Comparison of ENCODE assay signal across 26 cellular contexts in genomic region chr2:27042985-27043634, GRCh38. TPM values are rescaled to one million over a fixed set of nuclear protein-coding genes. Genes with fewer than 3 reads are reported as not detected.
DNase-seq lines count a peak whose midpoint lies in the region; ATAC-seq and TF ChIP-seq lines count a peak whose summit lies in the region.
"Had no signal": no experiment of that assay in that cellular context is flagged by ENCODE, and none has a peak within 500 bp of the region (broad histone marks: within the 10 kb centered on the region; RNA-seq: fewer than 3 reads in every experiment).

No MANE protein-coding gene starts in this region.

- H3K9me3 Mint-ChIP-seq in stimulated activated memory B cell treated with anti-CD40 and anti-IgM and Interleukin-4, amounts not matched to agents 10 μg/mL and 1 μg/mL and 100 μg/mL, for 72 hours, result no peaks in the 10 kb centered on the region
- H3K9me3 Mint-ChIP-seq: activated naive CD4-positive, alpha-beta T cell treated with anti-CD3 and anti-CD28 coated beads, Interleukin-2, amount 50 U/mL, for 72 hours; activated T-cell treated with anti-CD3 and anti-CD28 coated beads, Interleukin-2, amount 50 U/mL, for 72 hours; T-cell had no signal

- H3K27ac ChIP-seq in SK-N-SH (ENCODE audit: low read depth in 2 of 2, low read length in 1 of 2) (no peak overlapping the region), OCI-LY3 (ENCODE audit: low read length) (peak overlapping the region; percentile 99), SJCRH30 (no peak overlapping the region)
- H3K27ac ChIP-seq: stomach, tibial nerve had no signal

- H2AFZ ChIP-seq in SK-N-SH (ENCODE audit: low read depth) (no peak overlapping the region), OCI-LY3 (ENCODE audit: low read depth, low read length) (no peak overlapping the region)

- TF ChIP-seq EP300 in SK-N-SH (IDR thresholded peaks at IDR 0.05; ENCODE audit: borderline replicate concordance in 1 of 2, low read depth in 1 of 2, low read length in 1 of 2), result no peak

- H3K9me3 ChIP-seq in SK-N-SH (no peaks in the 10 kb centered on the region), OCI-LY3 (ENCODE audit: insufficient read depth, low read length) (peaks cover 5% of the 10 kb centered on the region; the same call in 1 of the 2 replicates), BE2C (no peaks in the 10 kb centered on the region), SJCRH30 (replicated peaks) (no peaks in the 10 kb centered on the region)
- H3K9me3 ChIP-seq: BLaER1 treated with 17β-estradiol and CSF1 and Interleukin-3, amounts not matched to agents 10 nM and 100 nM; stomach; tibial nerve had no signal

- H3K36me3 Mint-ChIP-seq in stimulated activated memory B cell treated with anti-CD40 and anti-IgM and Interleukin-4, amounts not matched to agents 10 μg/mL and 1 μg/mL and 100 μg/mL, for 72 hours, result peaks cover 32% of the 10 kb centered on the region

- H3K36me3 ChIP-seq in SK-N-SH (replicated peaks in 1 of 2; ENCODE audit: control insufficient read depth in 1 of 2, insufficient read depth in 2 of 2, low read length in 1 of 2) (peaks cover 7 to 48% of the 10 kb centered on the region in 2 experiments), OCI-LY3 (replicated peaks; ENCODE audit: low read depth, low read length) (peaks cover 54% of the 10 kb centered on the region), BE2C (peaks cover 35% of the 10 kb centered on the region), SJCRH30 (peaks cover 39% of the 10 kb centered on the region)

- 90% methylated on average over 7 of the region's 7 CpGs for WGBS in SK-N-SH (ENCODE audit: low lambda C conversion rate)

- TF ChIP-seq CTCF in SK-N-SH (IDR thresholded peaks at IDR 0.05), result no peak
- TF ChIP-seq CTCF in OCI-LY3 (IDR thresholded peaks at IDR 0.05; ENCODE audit: low read depth, low read length), result no peak
- no peak for TF ChIP-seq CTCF in BE2C (IDR thresholded peaks at IDR 0.05; ENCODE audit: low read depth, low read length)

- H3K4me3 ChIP-seq in SK-N-SH (ENCODE audit: low read depth in 2 of 2, low read length in 1 of 2) (no peak overlapping the region), OCI-LY3 (ENCODE audit: low read length) (peak overlapping the region; percentile 57), BE2C (ENCODE audit: low read depth, low read length) (no peak overlapping the region), SJCRH30 (no peak overlapping the region)
- H3K4me3 ChIP-seq: BLaER1 treated with 17β-estradiol and CSF1 and Interleukin-3, amounts not matched to agents 10 nM and 100 nM; stomach; tibial nerve had no signal

- no peak overlapping the region for H3K9ac ChIP-seq in SK-N-SH
- H3K9ac ChIP-seq in OCI-LY3 (ENCODE audit: low read length), result no peak overlapping the region
- H3K9ac ChIP-seq: BLaER1 treated with 17β-estradiol and CSF1 and Interleukin-3, amounts not matched to agents 10 nM and 100 nM had no signal

- H3K4me1 ChIP-seq in SK-N-SH (ENCODE audit: control insufficient read depth in 1 of 2, insufficient read depth in 2 of 2, low read depth in 1 of 2, low read length in 1 of 2), result peaks cover 0 to 7% of the 10 kb centered on the region in 2 experiments; a peak in 1 of 4 replicates
- H3K4me1 ChIP-seq in OCI-LY3 (ENCODE audit: low read length), result peaks cover 41% of the 10 kb centered on the region
- peaks cover 7% of the 10 kb centered on the region; the same call in 1 of the 2 replicates for H3K4me1 ChIP-seq in BE2C
- no peaks in the 10 kb centered on the region for H3K4me1 ChIP-seq in SJCRH30
- H3K4me1 ChIP-seq: tibial nerve had no signal

- H3K9me2 ChIP-seq in SK-N-SH, result no peaks in the 10 kb centered on the region

- H3K27me3 Mint-ChIP-seq in stimulated activated memory B cell treated with anti-CD40 and anti-IgM and Interleukin-4, amounts not matched to agents 10 μg/mL and 1 μg/mL and 100 μg/mL, for 72 hours, result no peaks in the 10 kb centered on the region
- H3K27me3 Mint-ChIP-seq: activated CD4-positive, alpha-beta T cell treated with anti-CD3 and anti-CD28 coated beads for 36 hours; T-cell had no signal

- H3K4me1 Mint-ChIP-seq in stimulated activated memory B cell treated with anti-CD40 and anti-IgM and Interleukin-4, amounts not matched to agents 10 μg/mL and 1 μg/mL and 100 μg/mL, for 72 hours, result peaks cover 41% of the 10 kb centered on the region

- CTCF ChIA-PET in SK-N-SH (lab: Yijun Ruan, JAX), result interaction anchor here (1.0 to 1.4 kb wide), 2 partner anchors 14 to 81 kb away, joined by 3 to 6 read pairs; no protein-coding TSS in a partner anchor

- H3K27me3 ChIP-seq in SK-N-SH (ENCODE audit: insufficient read depth), result no peaks in the 10 kb centered on the region
- no peaks in the 10 kb centered on the region for H3K27me3 ChIP-seq in OCI-LY3 (ENCODE audit: low read depth, low read length)
- no peaks in the 10 kb centered on the region for H3K27me3 ChIP-seq in BE2C
- H3K27me3 ChIP-seq in SJCRH30, result no peaks in the 10 kb centered on the region
- H3K27me3 ChIP-seq: BLaER1 treated with 17β-estradiol and CSF1 and Interleukin-3, amounts not matched to agents 10 nM and 100 nM; stomach; tibial nerve had no signal

- no peak overlapping the region for H3K4me2 ChIP-seq in SK-N-SH
- peak overlapping the region; percentile 81 for H3K4me2 ChIP-seq in OCI-LY3 (ENCODE audit: low read length)

- peaks cover 15% of the 10 kb centered on the region for H3F3A ChIP-seq in SK-N-SH (replicated peaks; ENCODE audit: insufficient read depth)

- no peak overlapping the region for H3K4me3 Mint-ChIP-seq in stimulated activated memory B cell treated with anti-CD40 and anti-IgM and Interleukin-4, amounts not matched to agents 10 μg/mL and 1 μg/mL and 100 μg/mL, for 72 hours
- H3K4me3 Mint-ChIP-seq: activated CD4-positive, alpha-beta T cell treated with anti-CD3 and anti-CD28 coated beads for 36 hours; activated T-cell treated with anti-CD3 and anti-CD28 coated beads, Interleukin-2, amount 50 U/mL, for 72 hours; H9; T-cell had no signal

- DNase-seq in SK-N-SH (no peak), fibroblast of peridontal ligament (ENCODE audit: extremely low read depth) (peak; percentile 63), BE2C (no peak), SJCRH30 (no peak)
- DNase-seq: 8988T; activated CD4-positive, alpha-beta T cell treated with anti-CD3 and anti-CD28 coated beads for 36 hours; activated T-cell treated with anti-CD3 and anti-CD28 coated beads, Interleukin-2, amount 50 U/mL, for 72 hours; cerebellar nuclear complex; effector CD4-positive, alpha-beta T cell; erythroblast; H9; mammary epithelial cell; NCI-H1092; NCI-H1930; occipital lobe; OCI-M1; Right ventricle myocardium superior; stomach; T-cell had no signal

- H4K20me1 ChIP-seq in SK-N-SH (ENCODE audit: insufficient read depth), result no peaks in the 10 kb centered on the region
- no peaks in the 10 kb centered on the region for H4K20me1 ChIP-seq in OCI-LY3 (ENCODE audit: insufficient read depth, low read length)

- TF ChIP-seq RAD21 in SK-N-SH (IDR thresholded peaks at IDR 0.05; ENCODE audit: low read length), result no peak

- H3K79me2 ChIP-seq in SK-N-SH (ENCODE audit: insufficient read depth) (no peaks in the 10 kb centered on the region), OCI-LY3 (ENCODE audit: low read length) (no peaks in the 10 kb centered on the region)

- H3K27ac Mint-ChIP-seq in stimulated activated memory B cell treated with anti-CD40 and anti-IgM and Interleukin-4, amounts not matched to agents 10 μg/mL and 1 μg/mL and 100 μg/mL, for 72 hours, result peak overlapping the region; percentile 89
- H3K27ac Mint-ChIP-seq: activated T-cell treated with anti-CD3 and anti-CD28 coated beads, Interleukin-2, amount 50 U/mL, for 72 hours; H9 had no signal

- POLR2A ChIA-PET in SK-N-SH (lab: Yijun Ruan, JAX), result interaction anchor here (1.0 to 1.5 kb wide), 3 partner anchors 9 to 17 kb away, joined by 3 to 6 read pairs (median 4); partner anchors contain the start of gene AGBL5

- peak; percentile 16 for ATAC-seq in SK-N-SH treated with all-trans-retinoic acid at 6 μM for 48 hours
- ATAC-seq in stimulated activated memory B cell treated with anti-CD40 and anti-IgM and Interleukin-4, amounts not matched to agents 10 μg/mL and 1 μg/mL and 100 μg/mL, for 72 hours, result no peak
- ATAC-seq in esophagus mucosa, result no peak
- ATAC-seq: activated CD4-positive, alpha-beta T cell treated with anti-CD3 and anti-CD28 coated beads for 36 hours; activated T-cell treated with anti-CD3 and anti-CD28 coated beads, Interleukin-2, amount 50 U/mL, for 72 hours; T-cell had no signal

TF ChIP-seq in SK-N-SH treated with all-trans-retinoic acid at 6 μM for 48 hours, 23 proteins besides CTCF, POLR2A, EP300 and RAD21 (continues in another document):
- TF ChIP-seq ZNF8 (CRISPR knock-in tag; IDR thresholded peaks at IDR 0.05) (no peak), ESRRG (CRISPR knock-in tag; IDR thresholded peaks at IDR 0.05) (no peak)

RNA-seq across cellular contexts. Expression of gene AGBL5, which starts 8.4 kb away (rescaled TPM):
- polyA plus RNA-seq in SK-N-SH (2012; rRNA removed), result 45.5 and 47.8 TPM in 2 replicates
- polyA plus RNA-seq in SK-N-SH (2012; cell fraction: cytosol; rRNA removed), result 32.0 and 43.2 TPM in 2 replicates
- 33.7 and 37.7 TPM in 2 replicates for polyA plus RNA-seq in SK-N-SH (2012; cell fraction: nucleus; rRNA removed)
- 14.1 TPM for total RNA-seq in esophagus mucosa
- polyA plus RNA-seq in BE2C (2012; ENCODE audit: insufficient read depth, insufficient read length, low read depth), result 40.9 TPM
- total RNA-seq in SJCRH30 (2014; rRNA removed; shearing (Covaris generic)), result 71.4 and 72.4 TPM in 2 replicates

RNA-seq across cellular contexts. Expression of gene TMEM214, which starts 10.3 kb away (rescaled TPM):
- 69.4 and 80.2 TPM in 2 replicates for polyA plus RNA-seq in SK-N-SH (2012; rRNA removed)
- polyA plus RNA-seq in SK-N-SH (2012; cell fraction: cytosol; rRNA removed), result 25.4 and 37.4 TPM in 2 replicates
- polyA plus RNA-seq in SK-N-SH (2012; cell fraction: nucleus; rRNA removed), result 176 and 217 TPM in 2 replicates
- 29.7 TPM for total RNA-seq in esophagus mucosa
- 78.9 TPM for polyA plus RNA-seq in BE2C (2012; ENCODE audit: insufficient read depth, insufficient read length, low read depth)
- total RNA-seq in SJCRH30 (2014; rRNA removed; shearing (Covaris generic)), result 38.0 and 45.2 TPM in 2 replicates

RNA-seq across cellular contexts. Expression of gene OST4, which starts 28.3 kb away (rescaled TPM):
- 876 and 1,851 TPM in 2 replicates for polyA plus RNA-seq in SK-N-SH (2012; rRNA removed)
- polyA plus RNA-seq in SK-N-SH (2012; cell fraction: cytosol; rRNA removed), result 1,232 and 1,463 TPM in 2 replicates
- polyA plus RNA-seq in SK-N-SH (2012; cell fraction: nucleus; rRNA removed), result 356 and 431 TPM in 2 replicates
- 258 TPM for total RNA-seq in esophagus mucosa
- 1,823 TPM for polyA plus RNA-seq in BE2C (2012; ENCODE audit: insufficient read depth, insufficient read length, low read depth)
- 349 and 357 TPM in 2 replicates for total RNA-seq in SJCRH30 (2014; rRNA removed; shearing (Covaris generic))

RNA-seq across cellular contexts. Expression of gene EMILIN1, which starts 35.3 kb away (rescaled TPM):
- 184 and 286 TPM in 2 replicates for polyA plus RNA-seq in SK-N-SH (2012; rRNA removed)
- polyA plus RNA-seq in SK-N-SH (2012; cell fraction: cytosol; rRNA removed), result 96.2 and 169 TPM in 2 replicates
- polyA plus RNA-seq in SK-N-SH (2012; cell fraction: nucleus; rRNA removed), result 206 and 267 TPM in 2 replicates
- 3.0 TPM for total RNA-seq in esophagus mucosa
- polyA plus RNA-seq in BE2C (2012; ENCODE audit: insufficient read depth, insufficient read length, low read depth), result 295 TPM
- total RNA-seq in SJCRH30 (2014; rRNA removed; shearing (Covaris generic)), result 80.5 and 87.7 TPM in 2 replicates

RNA-seq across cellular contexts. Expression of gene KHK, which starts 43.5 kb away (rescaled TPM):
- 6.5 and 10.3 TPM in 2 replicates for polyA plus RNA-seq in SK-N-SH (2012; rRNA removed)
- 5.2 and 7.6 TPM in 2 replicates for polyA plus RNA-seq in SK-N-SH (2012; cell fraction: cytosol; rRNA removed)
- 12.4 and 21.0 TPM in 2 replicates for polyA plus RNA-seq in SK-N-SH (2012; cell fraction: nucleus; rRNA removed)
- total RNA-seq in esophagus mucosa, result 3.5 TPM
- 9.2 TPM for polyA plus RNA-seq in BE2C (2012; ENCODE audit: insufficient read depth, insufficient read length, low read depth)
- 0.30 and 0.63 TPM in 2 replicates for total RNA-seq in SJCRH30 (2014; rRNA removed; shearing (Covaris generic))
